29 cellular contexts compared by ENCODE assay signal in genomic region chr12:120359159-120359527, GRCh38. TPM values are rescaled to one million over a fixed set of nuclear protein-coding genes. Genes with fewer than 3 reads are reported as not detected.
"Had no signal": no experiment of that assay in that cellular context is flagged by ENCODE, and none has a peak within 500 bp of the region (broad histone marks: within the 10 kb centered on the region; RNA-seq: fewer than 3 reads in every experiment).

No MANE protein-coding gene starts in this region.

- H3K36me3 Mint-ChIP-seq: activated naive CD8-positive, alpha-beta T cell treated with anti-CD3 and anti-CD28 coated beads, Interleukin-2, amount 10 ng/mL, durations not matched to agents 7 days and 5 days; immature natural killer cell; naive thymus-derived CD4-positive, alpha-beta T cell had no signal

- H3K36me3 ChIP-seq: lower lobe of right lung, neutrophil, ovary, right atrium auricular region, thyroid gland had no signal

- H3K4me1 Mint-ChIP-seq: activated naive CD8-positive, alpha-beta T cell treated with anti-CD3 and anti-CD28 coated beads, Interleukin-2, amount 10 ng/mL, durations not matched to agents 7 days and 5 days; immature natural killer cell had no signal

- H3K4me3 Mint-ChIP-seq: activated naive CD4-positive, alpha-beta T cell treated with anti-CD3 and anti-CD28 coated beads for 36 hours; activated naive CD8-positive, alpha-beta T cell treated with anti-CD3 and anti-CD28 coated beads, Interleukin-2, amount 10 ng/mL, durations not matched to agents 7 days and 5 days; immature natural killer cell; naive thymus-derived CD4-positive, alpha-beta T cell; stimulated activated naive CD8-positive, alpha-beta T cell treated with anti-CD3 and anti-CD28 coated beads, Interleukin-15, Interleukin-2, amounts not matched to agents 100 ng/mL and 50 ng/mL, for 24 hours had no signal

- H3K27ac Mint-ChIP-seq: activated naive CD4-positive, alpha-beta T cell treated with anti-CD3 and anti-CD28 coated beads for 36 hours; activated naive CD8-positive, alpha-beta T cell treated with anti-CD3 and anti-CD28 coated beads, Interleukin-2, amount 10 ng/mL, durations not matched to agents 7 days and 5 days; immature natural killer cell; naive thymus-derived CD4-positive, alpha-beta T cell; stimulated activated naive CD8-positive, alpha-beta T cell treated with anti-CD3 and anti-CD28 coated beads, Interleukin-15, Interleukin-2, amounts not matched to agents 100 ng/mL and 50 ng/mL, for 24 hours had no signal

- H3K4me1 ChIP-seq: foreskin keratinocyte, psoas muscle had no signal

- H3K4me3 ChIP-seq: cardiac muscle cell, lower lobe of right lung, ovary, psoas muscle, right atrium auricular region, thyroid gland had no signal

- FAIRE-seq: endometrium, urothelium cell line had no signal

- H3K27me3 ChIP-seq: cardiac muscle cell, ovary, right atrium auricular region, thyroid gland had no signal

- H3K27ac ChIP-seq: cardiac muscle cell, foreskin keratinocyte, lower lobe of right lung, neutrophil, ovary, psoas muscle, right atrium auricular region, thyroid gland had no signal

- H3K9me3 ChIP-seq: lower lobe of right lung, neutrophil, ovary, psoas muscle, right atrium auricular region, thyroid gland had no signal

- H3K9me3 Mint-ChIP-seq: activated naive CD4-positive, alpha-beta T cell treated with anti-CD3 and anti-CD28 coated beads for 36 hours; activated naive CD8-positive, alpha-beta T cell treated with anti-CD3 and anti-CD28 coated beads, Interleukin-2, amount 10 ng/mL, durations not matched to agents 7 days and 5 days; immature natural killer cell; stimulated activated naive CD8-positive, alpha-beta T cell treated with anti-CD3 and anti-CD28 coated beads, Interleukin-15, Interleukin-2, amounts not matched to agents 100 ng/mL and 50 ng/mL, for 24 hours had no signal

- DNase-seq: activated CD4-positive, alpha-beta T cell treated with anti-CD3 and anti-CD28 coated beads for 4 hours; activated CD4-positive, alpha-beta T cell treated with anti-CD3 and anti-CD28 coated beads, Interleukin-2, amount 50 U/mL, for 48 hours; activated CD4-positive, CD25-positive, alpha-beta regulatory T cell; activated effector memory CD4-positive, alpha-beta T cell treated with Interleukin-2 at 50 U/mL for 16 hours; activated naive CD4-positive, alpha-beta T cell treated with anti-CD3 and anti-CD28 coated beads for 36 hours; activated naive CD8-positive, alpha-beta T cell treated with anti-CD3 and anti-CD28 coated beads, Interleukin-2, amount 10 ng/mL, durations not matched to agents 7 days and 5 days; activated T-cell treated with anti-CD3 and anti-CD28 coated beads, Interleukin-2, amount 50 U/mL, for 48 hours; amniotic stem cell; cortex of kidney; erythroblast; foreskin keratinocyte; immature natural killer cell; lower lobe of right lung; naive thymus-derived CD4-positive, alpha-beta T cell; ovary; psoas muscle; substantia nigra; T-helper 9 cell; thyroid gland had no signal

RNA-seq across cellular contexts. Expression of gene MSI1, which starts 9.8 kb away (rescaled TPM):
- total RNA-seq: activated naive CD8-positive, alpha-beta T cell treated with anti-CD3 and anti-CD28 coated beads, Interleukin-2, amount 10 ng/mL, durations not matched to agents 7 days and 5 days; foreskin keratinocyte; glomerular endothelial cell; left lobe of liver; naive thymus-derived CD4-positive, alpha-beta T cell; T-helper 1 cell treated with Interleukin-12 subunit alpha and Interleukin-12 subunit beta and Interleukin-4 antibody, amounts not matched to agents 30 ng/mL and 1 ng/mL, for 36 hours had no signal
- polyA plus RNA-seq: foreskin keratinocyte; immature natural killer cell; naive thymus-derived CD4-positive, alpha-beta T cell had no signal

RNA-seq across cellular contexts. Expression of gene PLA2G1B, which starts 31.6 kb away (rescaled TPM):
- total RNA-seq: activated naive CD4-positive, alpha-beta T cell treated with anti-CD3 and anti-CD28 coated beads for 36 hours; activated naive CD8-positive, alpha-beta T cell treated with anti-CD3 and anti-CD28 coated beads, Interleukin-2, amount 10 ng/mL, durations not matched to agents 7 days and 5 days; cardiac muscle cell; foreskin keratinocyte; glomerular endothelial cell; kidney epithelial cell; right atrium auricular region; T-helper 1 cell treated with Interleukin-12 subunit alpha and Interleukin-12 subunit beta and Interleukin-4 antibody, amounts not matched to agents 30 ng/mL and 1 ng/mL, for 36 hours; thyroid gland had no signal
- polyA plus RNA-seq: cardiac muscle cell, foreskin keratinocyte had no signal
